In genomic region chr4:70902577-70903281, GRCh38 we compare ENCODE assay signal across 1 cellular context.
TF ChIP-seq lines count a peak whose summit lies in the region.

No MANE protein-coding gene starts in this region.

TF ChIP-seq in K562, 482 proteins besides CTCF, POLR2A, EP300 and RAD21 (continued from another document):
- TF ChIP-seq UBTF (IDR thresholded peaks at IDR 0.05; ENCODE audit: borderline replicate concordance in 1 of 2, low read depth in 2 of 2, low read length in 2 of 2) (0 out of 4 replicates have a peak, but pooled peaks of 1 of the 2 experiments have one; percentile 19), CHD4 (IDR thresholded peaks at IDR 0.05; ENCODE audit: insufficient read depth, insufficient replicate concordance, low read depth, low read length, poor library complexity, severe bottlenecking) (peak; percentile 76), HMGXB4 (CRISPR knock-in tag; IDR thresholded peaks at IDR 0.05) (0 out of 2 replicates have a peak, but pooled peaks have one; percentile 27)
